In the genomic region with DNA sequence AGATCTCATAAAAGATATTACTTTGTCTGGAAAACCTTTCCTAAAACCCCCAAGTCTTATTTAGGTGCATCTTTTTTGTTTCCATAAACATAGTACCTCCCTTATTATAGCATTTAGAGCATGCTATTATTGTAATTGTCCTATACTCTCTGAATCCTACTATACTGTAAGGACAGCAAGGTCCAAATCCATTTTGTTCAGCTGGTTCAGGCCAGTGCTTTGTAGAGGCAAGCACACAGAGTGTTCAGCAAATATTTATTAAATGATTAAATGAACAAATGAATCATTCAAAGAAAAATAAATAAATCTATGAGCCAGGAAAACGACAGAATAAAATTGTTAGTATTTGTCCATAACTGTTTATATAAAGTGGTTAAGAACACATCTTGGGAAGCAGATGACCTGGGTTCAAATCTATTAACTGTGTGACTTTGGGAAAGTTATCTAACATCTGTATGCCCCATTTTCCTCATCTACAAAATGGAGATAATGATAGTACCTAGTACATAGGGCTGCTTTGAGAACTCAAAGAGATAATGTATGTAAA, we compare ENCODE assay signal across 14 cellular contexts.
DNase-seq lines count a peak whose midpoint lies in the region; ATAC-seq and TF ChIP-seq lines count a peak whose summit lies in the region.
"Had no signal": no experiment of that assay in that cellular context is flagged by ENCODE, and none has a peak within 500 bp of the region (broad histone marks: within the 10 kb centered on the region; RNA-seq: fewer than 3 reads in every experiment).

No MANE protein-coding gene starts in this region.

- H3K27ac Mint-ChIP-seq in chondrocyte (ENCODE audit: unreplicated experiment) (peak overlapping the region; percentile 58), osteocyte (ENCODE audit: unreplicated experiment) (peak overlapping the region; percentile 81)
- H3K27ac Mint-ChIP-seq: IgD-negative memory B cell had no signal

- H3K36me3 Mint-ChIP-seq in chondrocyte (ENCODE audit: low read depth) (peaks cover 45% of the 10 kb centered on the region), osteocyte (ENCODE audit: unreplicated experiment) (peaks cover 75% of the 10 kb centered on the region)
- H3K36me3 Mint-ChIP-seq: IgD-negative memory B cell had no signal

- no peak overlapping the region for H3K4me3 Mint-ChIP-seq in chondrocyte (ENCODE audit: unreplicated experiment)
- H3K4me3 Mint-ChIP-seq in osteocyte (ENCODE audit: unreplicated experiment): no peak overlapping the region
- H3K4me3 Mint-ChIP-seq: IgD-negative memory B cell had no signal

- H3K4me1 Mint-ChIP-seq in chondrocyte (ENCODE audit: low read depth) (peaks cover 47% of the 10 kb centered on the region), osteocyte (ENCODE audit: unreplicated experiment) (peaks cover 21% of the 10 kb centered on the region)
- H3K4me1 Mint-ChIP-seq: IgD-negative memory B cell had no signal

- ATAC-seq in HG03457 (IDR thresholded peaks at IDR 0.05; ENCODE audit: unreplicated experiment): no peak

- no peak for TF ChIP-seq CTCF in chondrocyte (IDR thresholded peaks at IDR 0.05)
- TF ChIP-seq CTCF in osteocyte (IDR thresholded peaks at IDR 0.05): no peak

- H3K27me3 Mint-ChIP-seq in chondrocyte (ENCODE audit: low read depth): no peaks in the 10 kb centered on the region
- no peaks in the 10 kb centered on the region for H3K27me3 Mint-ChIP-seq in osteocyte (ENCODE audit: unreplicated experiment)
- H3K27me3 Mint-ChIP-seq: IgD-negative memory B cell had no signal

- H3K9me3 Mint-ChIP-seq in chondrocyte (ENCODE audit: low read depth) (no peaks in the 10 kb centered on the region), osteocyte (ENCODE audit: unreplicated experiment) (no peaks in the 10 kb centered on the region)
- H3K9me3 Mint-ChIP-seq: IgD-negative memory B cell had no signal

- peak; percentile 54 for DNase-seq in DMS53 treated with DMSO at 0.1 percent for 48 hours (lab: John Stamatoyannopoulos, UW; ENCODE audit: unreplicated experiment)
- peak; percentile 18 to 50 for DNase-seq in NCI-H1930 (lab: John Stamatoyannopoulos, UW)
- no peak for DNase-seq in chondrocyte (ENCODE audit: low spot score)
- no peak for DNase-seq in osteocyte (ENCODE audit: extremely low spot score, unreplicated experiment)
- no peak for DNase-seq in H4 (ENCODE audit: low spot score)
- DNase-seq in SIG-M5 treated with dmso at 0.1 percent for 504 hours (lab: John Stamatoyannopoulos, UW; ENCODE audit: unreplicated experiment): no peak
- DNase-seq in medulla oblongata (ENCODE audit: extremely low spot score): no peak
- DNase-seq: AML-193, DMS79 treated with DMSO at 0.1 percent for 48 hours, H7, NCI-H1048, SHP77 had no signal

Comparison
In these comparisons a context has a peak if more than half of its experiments do, and no peak if none do; other contexts are left out.
1. DNase-seq: peak in DMS53 treated with DMSO at 0.1 percent for 48 hours (single experiment) and NCI-H1930 (2 of 2); none in chondrocyte (single experiment), osteocyte (single experiment), H4 (single experiment), SIG-M5 treated with dmso at 0.1 percent for 504 hours (single experiment) and medulla oblongata (single experiment).